In the genomic region with DNA sequence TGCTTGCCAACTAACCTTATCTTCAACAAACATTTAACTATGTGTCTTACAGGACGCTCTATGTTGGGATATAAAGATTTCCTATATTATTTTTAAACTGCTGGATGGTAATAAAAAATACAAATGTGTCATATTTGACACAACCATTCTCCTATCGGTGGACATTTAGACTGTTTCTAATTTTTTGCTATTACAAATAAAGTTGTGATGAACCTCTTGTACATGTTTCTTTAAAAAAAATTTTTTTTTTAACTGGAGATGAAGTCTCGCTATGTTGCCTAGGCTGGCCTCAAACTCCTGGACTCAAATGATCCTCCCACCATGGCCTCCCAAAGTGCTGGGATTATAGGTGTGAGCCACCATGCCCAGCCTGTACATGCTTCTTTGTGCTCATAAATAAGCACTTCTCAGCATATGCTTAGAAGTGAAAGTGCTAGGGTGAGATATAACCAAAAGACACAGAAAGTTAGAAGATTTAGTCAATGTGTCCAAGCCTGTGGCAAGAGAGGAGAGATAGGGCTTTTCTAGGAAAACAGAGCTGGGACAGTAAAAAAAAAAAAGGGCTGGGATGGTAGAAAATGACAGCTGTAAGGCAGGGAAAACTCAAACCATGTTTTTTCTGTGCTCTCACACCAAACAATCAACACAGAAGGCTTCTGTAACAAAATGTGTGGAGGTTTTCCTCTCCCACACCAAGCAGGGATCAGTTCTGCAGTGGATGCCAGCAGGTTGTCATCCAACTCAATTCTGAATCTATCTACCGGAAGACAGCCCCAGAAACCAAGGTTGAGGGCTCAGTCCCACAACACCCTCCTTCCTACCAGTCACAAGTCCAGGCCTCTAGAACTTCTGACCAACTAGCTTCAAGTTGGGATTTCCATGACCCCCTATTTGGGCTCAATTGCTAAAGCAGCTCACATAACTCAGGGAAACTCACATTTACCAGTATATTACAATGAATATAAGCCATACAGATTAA, we compare ENCODE assay signal across 1 cellular context.
TF ChIP-seq lines count a peak whose summit lies in the region.

No MANE protein-coding gene starts in this region.

TF ChIP-seq in K562, 482 proteins besides CTCF, POLR2A, EP300 and RAD21 (continued from another document and continues in another):
- no peak for TF ChIP-seq SFPQ (IDR thresholded peaks at IDR 0.05; ENCODE audit: low read depth, low read length)
- no peak for TF ChIP-seq RNF2 (IDR thresholded peaks at IDR 0.05)
- TF ChIP-seq POLR2AphosphoS2 (IDR thresholded peaks at IDR 0.05; ENCODE audit: low read length), result no peak
- TF ChIP-seq, protein P1, sequence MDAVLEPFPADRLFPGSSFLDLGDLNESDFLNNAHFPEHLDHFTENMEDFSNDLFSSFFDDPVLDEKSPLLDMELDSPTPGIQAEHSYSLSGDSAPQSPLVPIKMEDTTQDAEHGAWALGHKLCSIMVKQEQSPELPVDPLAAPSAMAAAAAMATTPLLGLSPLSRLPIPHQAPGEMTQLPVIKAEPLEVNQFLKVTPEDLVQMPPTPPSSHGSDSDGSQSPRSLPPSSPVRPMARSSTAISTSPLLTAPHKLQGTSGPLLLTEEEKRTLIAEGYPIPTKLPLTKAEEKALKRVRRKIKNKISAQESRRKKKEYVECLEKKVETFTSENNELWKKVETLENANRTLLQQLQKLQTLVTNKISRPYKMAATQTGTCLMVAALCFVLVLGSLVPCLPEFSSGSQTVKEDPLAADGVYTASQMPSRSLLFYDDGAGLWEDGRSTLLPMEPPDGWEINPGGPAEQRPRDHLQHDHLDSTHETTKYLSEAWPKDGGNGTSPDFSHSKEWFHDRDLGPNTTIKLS (IDR thresholded peaks at IDR 0.05; ENCODE audit: borderline replicate concordance, low read depth), result peak; percentile 28; the same call in 1 of the 2 replicates
- peak; percentile 63; the same call in 1 of the 2 replicates for TF ChIP-seq MTA2 (IDR thresholded peaks at IDR 0.05; ENCODE audit: low read depth)
- no peak for TF ChIP-seq ZBTB49 (CRISPR knock-in tag; IDR thresholded peaks at IDR 0.05; ENCODE audit: borderline replicate concordance)
- TF ChIP-seq ETV6 (IDR thresholded peaks at IDR 0.05; ENCODE audit: borderline replicate concordance in 1 of 2, low read depth in 2 of 2, low read length in 1 of 2), result no peak
- no peak for TF ChIP-seq ETV6 (CRISPR knock-in tag; IDR thresholded peaks at IDR 0.05; ENCODE audit: borderline replicate concordance)
- TF ChIP-seq, protein P2, sequence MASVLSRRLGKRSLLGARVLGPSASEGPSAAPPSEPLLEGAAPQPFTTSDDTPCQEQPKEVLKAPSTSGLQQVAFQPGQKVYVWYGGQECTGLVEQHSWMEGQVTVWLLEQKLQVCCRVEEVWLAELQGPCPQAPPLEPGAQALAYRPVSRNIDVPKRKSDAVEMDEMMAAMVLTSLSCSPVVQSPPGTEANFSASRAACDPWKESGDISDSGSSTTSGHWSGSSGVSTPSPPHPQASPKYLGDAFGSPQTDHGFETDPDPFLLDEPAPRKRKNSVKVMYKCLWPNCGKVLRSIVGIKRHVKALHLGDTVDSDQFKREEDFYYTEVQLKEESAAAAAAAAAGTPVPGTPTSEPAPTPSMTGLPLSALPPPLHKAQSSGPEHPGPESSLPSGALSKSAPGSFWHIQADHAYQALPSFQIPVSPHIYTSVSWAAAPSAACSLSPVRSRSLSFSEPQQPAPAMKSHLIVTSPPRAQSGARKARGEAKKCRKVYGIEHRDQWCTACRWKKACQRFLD (CRISPR knock-in tag; IDR thresholded peaks at IDR 0.05), result no peak
- TF ChIP-seq MTF1 (CRISPR knock-in tag; IDR thresholded peaks at IDR 0.05; ENCODE audit: borderline replicate concordance), result no peak
- TF ChIP-seq GTF2A2 (tag; IDR thresholded peaks at IDR 0.05), result no peak
- TF ChIP-seq NCOA6 (IDR thresholded peaks at IDR 0.05), result no peak
- no peak for TF ChIP-seq KDM4B (IDR thresholded peaks at IDR 0.05; ENCODE audit: borderline replicate concordance in 2 of 2, low read depth in 1 of 2)
- TF ChIP-seq RB1 (IDR thresholded peaks at IDR 0.05; ENCODE audit: low read depth), result no peak
- no peak for TF ChIP-seq ZBTB1 (CRISPR knock-in tag; IDR thresholded peaks at IDR 0.05; ENCODE audit: borderline replicate concordance, low read depth)
- no peak for TF ChIP-seq E2F3 (CRISPR knock-in tag; IDR thresholded peaks at IDR 0.05)
- TF ChIP-seq JUND (IDR thresholded peaks at IDR 0.05; ENCODE audit: borderline replicate concordance, low read depth, low read length), result no peak
- TF ChIP-seq JUND (tag; IDR thresholded peaks at IDR 0.05; ENCODE audit: borderline replicate concordance, low read depth, low read length), result no peak
- TF ChIP-seq, protein P3, sequence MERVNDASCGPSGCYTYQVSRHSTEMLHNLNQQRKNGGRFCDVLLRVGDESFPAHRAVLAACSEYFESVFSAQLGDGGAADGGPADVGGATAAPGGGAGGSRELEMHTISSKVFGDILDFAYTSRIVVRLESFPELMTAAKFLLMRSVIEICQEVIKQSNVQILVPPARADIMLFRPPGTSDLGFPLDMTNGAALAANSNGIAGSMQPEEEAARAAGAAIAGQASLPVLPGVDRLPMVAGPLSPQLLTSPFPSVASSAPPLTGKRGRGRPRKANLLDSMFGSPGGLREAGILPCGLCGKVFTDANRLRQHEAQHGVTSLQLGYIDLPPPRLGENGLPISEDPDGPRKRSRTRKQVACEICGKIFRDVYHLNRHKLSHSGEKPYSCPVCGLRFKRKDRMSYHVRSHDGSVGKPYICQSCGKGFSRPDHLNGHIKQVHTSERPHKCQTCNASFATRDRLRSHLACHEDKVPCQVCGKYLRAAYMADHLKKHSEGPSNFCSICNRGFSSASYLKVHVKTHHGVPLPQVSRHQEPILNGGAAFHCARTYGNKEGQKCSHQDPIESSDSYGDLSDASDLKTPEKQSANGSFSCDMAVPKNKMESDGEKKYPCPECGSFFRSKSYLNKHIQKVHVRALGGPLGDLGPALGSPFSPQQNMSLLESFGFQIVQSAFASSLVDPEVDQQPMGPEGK (CRISPR knock-in tag; IDR thresholded peaks at IDR 0.05; ENCODE audit: borderline replicate concordance), result no peak
- TF ChIP-seq TCF3 (CRISPR knock-in tag; IDR thresholded peaks at IDR 0.05), result peak; percentile 86
- no peak for TF ChIP-seq RERE (CRISPR knock-in tag; IDR thresholded peaks at IDR 0.05; ENCODE audit: borderline replicate concordance)
- no peak for TF ChIP-seq ZBTB26 (CRISPR knock-in tag; IDR thresholded peaks at IDR 0.05)
- TF ChIP-seq PYGO2 (tag; IDR thresholded peaks at IDR 0.05), result no peak
- no peak for TF ChIP-seq TRIM28 (IDR thresholded peaks at IDR 0.05)
- no peak for TF ChIP-seq MCM3 (IDR thresholded peaks at IDR 0.05)
- TF ChIP-seq NR2C2 (CRISPR knock-in tag; IDR thresholded peaks at IDR 0.05), result no peak
- no peak; the same call in 1 of the 2 replicates for TF ChIP-seq NR2C2 (tag; IDR thresholded peaks at IDR 0.05)
- TF ChIP-seq SLC30A9 (CRISPR knock-in tag; IDR thresholded peaks at IDR 0.05), result no peak
- TF ChIP-seq SMARCA4 (IDR thresholded peaks at IDR 0.05), result peak; percentile 82
- no peak for TF ChIP-seq TFE3 (CRISPR knock-in tag; IDR thresholded peaks at IDR 0.05)
- TF ChIP-seq BHLHE40 (IDR thresholded peaks at IDR 0.05; ENCODE audit: low read length), result 0 out of 2 replicates have a peak, but pooled peaks have one; percentile 6
- TF ChIP-seq, protein P4, sequence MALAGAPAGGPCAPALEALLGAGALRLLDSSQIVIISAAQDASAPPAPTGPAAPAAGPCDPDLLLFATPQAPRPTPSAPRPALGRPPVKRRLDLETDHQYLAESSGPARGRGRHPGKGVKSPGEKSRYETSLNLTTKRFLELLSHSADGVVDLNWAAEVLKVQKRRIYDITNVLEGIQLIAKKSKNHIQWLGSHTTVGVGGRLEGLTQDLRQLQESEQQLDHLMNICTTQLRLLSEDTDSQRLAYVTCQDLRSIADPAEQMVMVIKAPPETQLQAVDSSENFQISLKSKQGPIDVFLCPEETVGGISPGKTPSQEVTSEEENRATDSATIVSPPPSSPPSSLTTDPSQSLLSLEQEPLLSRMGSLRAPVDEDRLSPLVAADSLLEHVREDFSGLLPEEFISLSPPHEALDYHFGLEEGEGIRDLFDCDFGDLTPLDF (CRISPR knock-in tag; IDR thresholded peaks at IDR 0.05), result no peak
